17 cellular contexts compared by ENCODE assay signal in the genomic region with DNA sequence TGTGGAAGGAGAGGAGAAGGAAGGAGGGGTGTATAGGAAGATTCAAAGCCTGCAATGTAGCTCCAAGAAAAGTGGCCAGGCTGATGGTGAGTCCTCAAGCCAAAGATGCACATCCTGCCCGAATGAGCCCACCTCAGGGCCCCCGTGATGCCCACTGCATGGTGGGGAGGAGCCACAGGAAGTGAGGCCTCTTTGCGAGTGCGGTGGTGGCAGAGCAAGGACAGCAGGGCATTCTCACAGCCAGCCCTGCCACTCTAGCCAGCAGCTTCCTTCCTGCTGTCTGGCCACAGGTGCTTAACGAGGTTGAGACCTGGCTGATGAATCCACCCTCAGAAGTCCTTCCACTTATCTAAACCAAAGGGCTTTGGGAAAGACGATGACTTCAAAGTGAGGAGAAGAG.
"Had no signal": no experiment of that assay in that cellular context is flagged by ENCODE, and none has a peak within 500 bp of the region (broad histone marks: within the 10 kb centered on the region; RNA-seq: fewer than 3 reads in every experiment).

No MANE protein-coding gene starts in this region.

- H3K4me3 ChIP-seq: lower lobe of right lung, pancreas, SK-N-MC, smooth muscle cell, thyroid gland had no signal

- ATAC-seq: left colon; lower lobe of right lung; natural killer cell treated with Interleukin-12 subunit alpha and Interleukin-12 subunit beta and Interleukin-15 and Interleukin-18, amount 100 ng/mL, for 72 hours; pancreas; sciatic nerve had no signal

- H3K27me3 Mint-ChIP-seq: activated CD4-positive, alpha-beta T cell treated with anti-CD3 and anti-CD28 coated beads, Interleukin-2, amount 10 ng/mL, durations not matched to agents 7 days and 5 days; activated naive CD4-positive, alpha-beta T cell treated with anti-CD3 and anti-CD28 coated beads, Interleukin-2, amount 50 U/mL, for 24 hours had no signal

- H3K4me1 ChIP-seq: pancreas had no signal

- H3K9me3 ChIP-seq: lower lobe of right lung, neutrophil, pancreas, thyroid gland had no signal

- H3K4me2 ChIP-seq: smooth muscle cell had no signal

- FAIRE-seq: islet of Langerhans, pancreas had no signal

- H3K36me3 ChIP-seq: lower lobe of right lung, neutrophil, pancreas, thyroid gland had no signal

- H3K36me3 Mint-ChIP-seq: natural killer cell treated with Interleukin-12 subunit alpha and Interleukin-12 subunit beta and Interleukin-15 and Interleukin-18, amount 100 ng/mL, for 72 hours had no signal

- H3K27ac ChIP-seq: lower lobe of right lung, neutrophil, pancreas, SK-N-MC, thyroid gland had no signal

- DNase-seq: activated CD4-positive, alpha-beta T cell treated with anti-CD3 and anti-CD28 coated beads, Interleukin-2, amount 10 ng/mL, durations not matched to agents 7 days and 5 days; activated T-cell treated with anti-CD3 and anti-CD28 coated beads, Interleukin-2, amount 50 U/mL, for 1 hour; dermis blood vessel endothelial cell; effector memory CD4-positive, alpha-beta T cell; left colon; lower lobe of right lung; pancreas; stimulated activated CD4-positive, alpha-beta T cell treated with anti-CD3 and anti-CD28 coated beads, Interleukin-4, amount 100 ng/mL, for 1 hour; T-helper 9 cell; thyroid gland had no signal

- H3K9me3 Mint-ChIP-seq: activated naive CD4-positive, alpha-beta T cell treated with anti-CD3 and anti-CD28 coated beads, Interleukin-2, amount 50 U/mL, for 24 hours; natural killer cell treated with Interleukin-12 subunit alpha and Interleukin-12 subunit beta and Interleukin-15 and Interleukin-18, amount 100 ng/mL, for 72 hours had no signal

- H3K27ac Mint-ChIP-seq: activated naive CD4-positive, alpha-beta T cell treated with anti-CD3 and anti-CD28 coated beads, Interleukin-2, amount 50 U/mL, for 24 hours had no signal

- H3K27me3 ChIP-seq: neutrophil, pancreas, thyroid gland had no signal

- H3K4me3 Mint-ChIP-seq: activated CD4-positive, alpha-beta T cell treated with anti-CD3 and anti-CD28 coated beads, Interleukin-2, amount 10 ng/mL, durations not matched to agents 7 days and 5 days; activated naive CD4-positive, alpha-beta T cell treated with anti-CD3 and anti-CD28 coated beads, Interleukin-2, amount 50 U/mL, for 24 hours had no signal
